Comparison of ENCODE assay signal across 17 cellular contexts in the genomic region with DNA sequence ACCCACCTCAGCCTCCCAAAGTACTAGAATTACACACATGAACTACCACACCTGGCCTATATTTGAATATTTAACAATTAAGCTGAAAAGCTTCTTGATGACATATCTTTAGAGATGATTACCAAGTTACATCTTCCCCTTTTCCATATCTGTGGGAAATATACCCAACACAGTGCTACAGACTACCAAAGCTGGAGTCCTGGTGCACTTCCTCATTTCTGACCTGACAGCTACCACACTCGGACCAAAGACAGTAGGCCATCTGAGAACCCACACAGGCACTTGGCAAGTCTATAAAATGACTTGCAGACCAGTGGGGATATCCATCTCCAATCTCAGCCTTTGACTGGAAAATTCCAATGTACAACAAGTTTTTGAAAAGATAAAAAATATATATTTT.
A peak's percentile ranks its signal among the peaks of the same experiment; 100 is the strongest.
DNase-seq lines count a peak whose midpoint lies in the region; FAIRE-seq and TF ChIP-seq lines count a peak whose summit lies in the region.
"Had no signal": no experiment of that assay in that cellular context is flagged by ENCODE, and none has a peak within 500 bp of the region (broad histone marks: within the 10 kb centered on the region; RNA-seq: fewer than 3 reads in every experiment).

No MANE protein-coding gene starts in this region.

- H3K9me3 ChIP-seq in endodermal cell (ENCODE audit: control insufficient read depth, low read length), result peaks cover 11% of the 10 kb centered on the region
- H3K9me3 ChIP-seq in MM.1S (replicated peaks; ENCODE audit: insufficient read depth, low read length), result no peaks in the 10 kb centered on the region
- H3K9me3 ChIP-seq: BE2C had no signal

- no peak overlapping the region for H3K4me3 Mint-ChIP-seq in endodermal cell
- H3K4me3 Mint-ChIP-seq: neural crest cell had no signal

- H3K4me1 ChIP-seq in endodermal cell (ENCODE audit: control insufficient read depth, insufficient read depth, low read length) (no peaks in the 10 kb centered on the region), MM.1S (ENCODE audit: low read length) (no peaks in the 10 kb centered on the region)

- peak; percentile 57 for FAIRE-seq in GM18507 (lab: Jason Lieb, UNC)
- FAIRE-seq: H54, islet of Langerhans had no signal

- TF ChIP-seq CTCF in NB4 (IDR thresholded peaks at IDR 0.05; ENCODE audit: low read depth, low read length) (no peak), endodermal cell (conservative IDR thresholded peaks at IDR 0.05) (no peak), MM.1S (IDR thresholded peaks at IDR 0.05; ENCODE audit: low read length) (no peak)

- no peaks in the 10 kb centered on the region for H3K27me3 ChIP-seq in endodermal cell (ENCODE audit: control insufficient read depth, insufficient read depth, low read length, poor library complexity, severe bottlenecking)
- H3K27me3 ChIP-seq in MM.1S (replicated peaks; ENCODE audit: insufficient read depth, low read length), result no peaks in the 10 kb centered on the region
- H3K27me3 ChIP-seq: BE2C, heart left ventricle had no signal

- H3K27ac Mint-ChIP-seq in endodermal cell, result no peak overlapping the region

- H3K9ac ChIP-seq in endodermal cell (ENCODE audit: extremely low read depth, low read length, poor library complexity, severe bottlenecking) (no peak overlapping the region), MM.1S (ENCODE audit: low read length) (no peak overlapping the region)

- no peaks in the 10 kb centered on the region for H3K27me3 Mint-ChIP-seq in endodermal cell (ENCODE audit: insufficient read depth)

- no peaks in the 10 kb centered on the region for H3F3A ChIP-seq in MM.1S (ENCODE audit: insufficient read depth, low read length)

- H2AFZ ChIP-seq in MM.1S (ENCODE audit: low read length), result no peak overlapping the region
- H2AFZ ChIP-seq: PC-9 had no signal

- DNase-seq in CD1c-positive myeloid dendritic cell (ENCODE audit: extremely low spot score), result peak; percentile 62
- no peak for DNase-seq in GM18507 (ENCODE audit: extremely low spot score, insufficient read length, low read depth)
- peak; percentile 78 for DNase-seq in NB4 (ENCODE audit: low read depth)
- peak; percentile 8 for DNase-seq in endodermal cell
- no peak for DNase-seq in kidney tubule cell (ENCODE audit: low spot score)
- DNase-seq in MM.1S, result no peak
- no peak for DNase-seq in NCI-H345 (lab: John Stamatoyannopoulos, UW)
- DNase-seq: BE2C, heart left ventricle, KG1, mesenchymal stem cell, NCI-H1694, NCI-H510A, PC-9 had no signal

- H3K9me3 Mint-ChIP-seq in endodermal cell, result peaks cover 8% of the 10 kb centered on the region
- H3K9me3 Mint-ChIP-seq: neural crest cell had no signal

- H3K9me2 ChIP-seq in MM.1S (replicated peaks; ENCODE audit: insufficient read depth, low read length), result no peaks in the 10 kb centered on the region

- 0% methylated on average over 1 of the region's 1 CpG for WGBS in endodermal cell (ENCODE audit: insufficient coverage in 1 of 2, insufficient read length in 1 of 2), 2 experiments

- no peak overlapping the region for H3K4me2 ChIP-seq in MM.1S (ENCODE audit: low read depth, low read length)
- H3K4me2 ChIP-seq: PC-9 had no signal

- no peak for TF ChIP-seq POLR2A in NB4 (IDR thresholded peaks at IDR 0.05; ENCODE audit: extremely low read depth, insufficient read length)

- H3K4me1 Mint-ChIP-seq in endodermal cell, result peaks cover 5% of the 10 kb centered on the region

- H3K27ac ChIP-seq in endodermal cell (ENCODE audit: low read depth, low read length) (no peak overlapping the region), MM.1S (ENCODE audit: low read length) (no peak overlapping the region)
- H3K27ac ChIP-seq: heart left ventricle, PC-9 had no signal

- H3K79me2 ChIP-seq in MM.1S (ENCODE audit: low read length), result peaks cover 84% of the 10 kb centered on the region

- H3K4me3 ChIP-seq in NB4 (ENCODE audit: low read depth, low read length), result no peak overlapping the region
- no peak overlapping the region for H3K4me3 ChIP-seq in endodermal cell (ENCODE audit: low read length)
- H3K4me3 ChIP-seq in MM.1S (ENCODE audit: low read length), result no peak overlapping the region
- H3K4me3 ChIP-seq: heart left ventricle, PC-9 had no signal

- H3K36me3 Mint-ChIP-seq in endodermal cell (ENCODE audit: low read depth), result no peaks in the 10 kb centered on the region

- H3K36me3 ChIP-seq in endodermal cell (ENCODE audit: control insufficient read depth, insufficient read depth, low read length) (no peaks in the 10 kb centered on the region), MM.1S (replicated peaks; ENCODE audit: insufficient read depth, low read length) (peaks cover 4% of the 10 kb centered on the region; the same call in 1 of the 2 replicates)
- H3K36me3 ChIP-seq: BE2C had no signal

- H4K20me1 ChIP-seq in MM.1S (ENCODE audit: insufficient read depth, low read length), result peaks cover 4% of the 10 kb centered on the region

Comparison
In these comparisons a context has a peak if more than half of its experiments do, and no peak if none do; other contexts are left out.
1. DNase-seq: peak in CD1c-positive myeloid dendritic cell (single experiment), NB4 (single experiment) and endodermal cell (single experiment); none in GM18507 (single experiment), kidney tubule cell (single experiment), MM.1S (single experiment) and NCI-H345 (single experiment).